Comparison of ENCODE assay signal across 8 cellular contexts in the genomic region with DNA sequence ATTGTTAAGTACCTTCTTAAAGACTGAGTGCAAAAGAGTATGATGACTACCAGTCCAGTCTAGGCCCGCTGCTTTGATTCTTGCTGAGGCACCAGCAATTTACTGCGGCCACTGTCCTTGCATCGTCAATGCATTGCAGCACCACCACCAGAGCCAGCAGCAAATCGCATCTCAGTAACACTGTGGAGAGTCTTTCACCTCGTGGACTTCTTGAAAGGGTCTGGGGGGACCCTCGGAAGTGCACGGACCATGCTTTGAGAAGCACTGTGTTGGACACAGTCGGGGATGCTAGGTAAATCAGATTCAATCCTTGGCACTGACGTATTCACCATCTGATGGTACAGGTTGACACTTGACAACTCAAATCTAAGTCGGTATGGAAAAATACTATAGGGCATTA.
"Had no signal": no experiment of that assay in that cellular context is flagged by ENCODE, and none has a peak within 500 bp of the region (broad histone marks: within the 10 kb centered on the region; RNA-seq: fewer than 3 reads in every experiment).

No MANE protein-coding gene starts in this region.

- H3K9me3 ChIP-seq: HAP-1 had no signal

- H3K9ac ChIP-seq: GM23248 had no signal

- H3K36me3 Mint-ChIP-seq: IgD-negative memory B cell had no signal

- H3K36me3 ChIP-seq: HAP-1 had no signal

- H2AFZ ChIP-seq: GM23248 had no signal

- DNase-seq: GM23248, GOT3, H7, HFFc6 had no signal

- H3K4me3 Mint-ChIP-seq: HFFc6, IgD-negative memory B cell had no signal

- H3K4me1 ChIP-seq: HAP-1 had no signal

- H3K27ac Mint-ChIP-seq: HFFc6, IgD-negative memory B cell had no signal

- H3K4me3 ChIP-seq: GM23248, HAP-1 had no signal

- H3K9me3 Mint-ChIP-seq: HFFc6, IgD-negative memory B cell had no signal

- ATAC-seq: HCT116 had no signal

- H3K4me1 Mint-ChIP-seq: IgD-negative memory B cell had no signal

- FAIRE-seq: HTR-8/SVneo had no signal

- H3K27ac ChIP-seq: GM23248 had no signal
